Comparison of ENCODE assay signal across 1 cellular context in the genomic region with DNA sequence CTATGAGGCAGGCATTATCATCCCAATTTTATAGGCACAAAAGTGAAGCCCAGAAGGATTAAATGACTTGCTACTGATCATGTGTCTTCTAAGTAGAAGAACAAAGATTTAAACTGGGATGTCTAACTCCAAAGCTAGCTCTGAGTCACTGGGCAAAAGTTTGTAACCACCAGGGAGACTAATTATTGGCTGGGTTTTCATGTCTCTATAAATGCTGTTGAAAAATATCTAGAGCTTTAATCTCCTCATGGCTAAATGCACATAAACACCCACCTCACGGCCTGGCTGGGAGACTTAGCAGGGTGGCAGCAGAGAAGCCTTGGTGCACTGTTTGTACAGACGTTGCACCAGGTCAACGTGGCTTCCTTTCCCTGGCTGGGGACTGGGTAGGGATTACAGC.
TF ChIP-seq lines count a peak whose summit lies in the region.

No MANE protein-coding gene starts in this region.

TF ChIP-seq in IMR-90, 13 proteins besides CTCF, POLR2A, EP300 and RAD21:
- no peak for TF ChIP-seq CEBPB (IDR thresholded peaks at IDR 0.05; ENCODE audit: low read depth, low read length)
- TF ChIP-seq RCOR1 (IDR thresholded peaks at IDR 0.05; ENCODE audit: insufficient replicate concordance, low read length), result no peak
- no peak for TF ChIP-seq ELK1 (IDR thresholded peaks at IDR 0.05; ENCODE audit: borderline replicate concordance, low read depth, low read length)
- no peak for TF ChIP-seq MXI1 (IDR thresholded peaks at IDR 0.05; ENCODE audit: borderline replicate concordance, low read depth, low read length)
- no peak for TF ChIP-seq FOS (IDR thresholded peaks at IDR 0.05; ENCODE audit: low read depth, low read length)
- TF ChIP-seq RFX5 (IDR thresholded peaks at IDR 0.05; ENCODE audit: low read depth, low read length), result no peak
- no peak for TF ChIP-seq SMC3 (IDR thresholded peaks at IDR 0.05; ENCODE audit: low read depth, low read length)
- TF ChIP-seq, protein P1, sequence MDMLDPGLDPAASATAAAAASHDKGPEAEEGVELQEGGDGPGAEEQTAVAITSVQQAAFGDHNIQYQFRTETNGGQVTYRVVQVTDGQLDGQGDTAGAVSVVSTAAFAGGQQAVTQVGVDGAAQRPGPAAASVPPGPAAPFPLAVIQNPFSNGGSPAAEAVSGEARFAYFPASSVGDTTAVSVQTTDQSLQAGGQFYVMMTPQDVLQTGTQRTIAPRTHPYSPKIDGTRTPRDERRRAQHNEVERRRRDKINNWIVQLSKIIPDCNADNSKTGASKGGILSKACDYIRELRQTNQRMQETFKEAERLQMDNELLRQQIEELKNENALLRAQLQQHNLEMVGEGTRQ (IDR thresholded peaks at IDR 0.05; ENCODE audit: low read depth, low read length), result no peak
- no peak for TF ChIP-seq MAZ (IDR thresholded peaks at IDR 0.05; ENCODE audit: borderline replicate concordance, low read depth, low read length)
- no peak for TF ChIP-seq MAFK (IDR thresholded peaks at IDR 0.05; ENCODE audit: low read depth, low read length)
- TF ChIP-seq CHD1 (IDR thresholded peaks at IDR 0.05; ENCODE audit: low read depth, low read length), result no peak
- no peak for TF ChIP-seq NFE2L2 (IDR thresholded peaks at IDR 0.05; ENCODE audit: low read depth, low read length)
- TF ChIP-seq BHLHE40 (IDR thresholded peaks at IDR 0.05; ENCODE audit: low read depth, low read length), result no peak
